ENCODE assay signal across 16 cellular contexts in genomic region chr9:33211695-33212393, GRCh38. TPM values are rescaled to one million over a fixed set of nuclear protein-coding genes. Genes with fewer than 3 reads are reported as not detected.
DNase-seq lines count a peak whose midpoint lies in the region; ATAC-seq and TF ChIP-seq lines count a peak whose summit lies in the region.
"Had no signal": no experiment of that assay in that cellular context is flagged by ENCODE, and none has a peak within 500 bp of the region (broad histone marks: within the 10 kb centered on the region; RNA-seq: fewer than 3 reads in every experiment).

No MANE protein-coding gene starts in this region.

- H2AFZ ChIP-seq in neural progenitor cell (replicated peaks) = peak overlapping the region; percentile 96

- H3K9me3 ChIP-seq in neural progenitor cell (ENCODE audit: low read depth) = no peaks in the 10 kb centered on the region
- H3K9me3 ChIP-seq: heart left ventricle had no signal

- H3K4me1 Mint-ChIP-seq in neural progenitor cell = no peaks in the 10 kb centered on the region
- H3K4me1 Mint-ChIP-seq: CD8-positive, alpha-beta memory T cell; naive B cell had no signal

- H3K4me1 ChIP-seq in neural progenitor cell = peaks cover 6% of the 10 kb centered on the region
- H3K4me1 ChIP-seq: heart left ventricle had no signal

- peak; percentile 4 for TF ChIP-seq CTCF in epithelial cell of proximal tubule (conservative IDR thresholded peaks at IDR 0.05; ENCODE audit: low read depth, low read length)
- TF ChIP-seq CTCF in neural progenitor cell (IDR thresholded peaks at IDR 0.05) = no peak

- no peak overlapping the region for H3K27ac Mint-ChIP-seq in neural progenitor cell
- H3K27ac Mint-ChIP-seq: CD8-positive, alpha-beta memory T cell had no signal

- peak; percentile 26 for DNase-seq in EL
- peak; percentile 73 for DNase-seq in NCI-H82 (lab: John Stamatoyannopoulos, UW)
- no peak for DNase-seq in epithelial cell of proximal tubule (ENCODE audit: low read depth)
- DNase-seq in neural progenitor cell (ENCODE audit: low spot score) = peak; percentile 51
- no peak for DNase-seq in foreskin melanocyte
- DNase-seq in midbrain (lab: John Stamatoyannopoulos, UW) = no peak
- no peak for DNase-seq in stimulated activated CD4-positive, alpha-beta T cell treated with anti-CD3 and anti-CD28 coated beads, Interleukin-2, amount 100 ng/mL, for 48 hours
- DNase-seq: activated effector memory CD4-positive, alpha-beta T cell treated with anti-CD3 and anti-CD28 coated beads, Interleukin-2, amount 50 U/mL, for 16 hours; CD8-positive, alpha-beta memory T cell; heart left ventricle; naive B cell; NCI-H1694 treated with DMSO at 0.1 percent for 48 hours; stimulated activated naive CD4-positive, alpha-beta T cell treated with Interleukin-2 at 50 U/mL for 16 hours had no signal

- no peak overlapping the region for H3K4me3 ChIP-seq in epithelial cell of proximal tubule (ENCODE audit: low read depth, low read length)
- no peak overlapping the region for H3K4me3 ChIP-seq in neural progenitor cell
- H3K4me3 ChIP-seq: heart left ventricle had no signal

- H3K36me3 ChIP-seq in neural progenitor cell = no peaks in the 10 kb centered on the region
- H3K36me3 ChIP-seq: heart left ventricle had no signal

- no peak for ATAC-seq in HG03378 (IDR thresholded peaks at IDR 0.05; ENCODE audit: unreplicated experiment)

- H3K27ac ChIP-seq in neural progenitor cell = no peak overlapping the region
- H3K27ac ChIP-seq: heart left ventricle, HL-60 had no signal

- H4K20me1 ChIP-seq in neural progenitor cell (ENCODE audit: low read depth) = no peaks in the 10 kb centered on the region

- peaks cover 11% of the 10 kb centered on the region for H3K27me3 ChIP-seq in neural progenitor cell
- H3K27me3 ChIP-seq: heart left ventricle had no signal

- no peak overlapping the region for H3K9ac ChIP-seq in neural progenitor cell

- H3K4me3 Mint-ChIP-seq in neural progenitor cell = no peak overlapping the region
- H3K4me3 Mint-ChIP-seq: CD8-positive, alpha-beta memory T cell had no signal

- peak overlapping the region; percentile 47 for H3K4me2 ChIP-seq in neural progenitor cell

- no peaks in the 10 kb centered on the region for H3K36me3 Mint-ChIP-seq in neural progenitor cell
- H3K36me3 Mint-ChIP-seq: CD8-positive, alpha-beta memory T cell; naive B cell had no signal

- no peaks in the 10 kb centered on the region for H3K79me2 ChIP-seq in neural progenitor cell (ENCODE audit: low read depth)

- no peaks in the 10 kb centered on the region for H3K9me3 Mint-ChIP-seq in neural progenitor cell
- H3K9me3 Mint-ChIP-seq: CD8-positive, alpha-beta memory T cell; naive B cell had no signal

- H3K27me3 Mint-ChIP-seq in neural progenitor cell (ENCODE audit: insufficient read depth, low read depth) = peaks cover 6% of the 10 kb centered on the region

- H3F3A ChIP-seq in neural progenitor cell (ENCODE audit: low read depth) = peaks cover 5% of the 10 kb centered on the region

RNA-seq across cellular contexts. Expression of gene SPINK4, which starts 28.1 kb away (rescaled TPM):
- not detected in 2 replicates for total RNA-seq in epithelial cell of proximal tubule
- total RNA-seq in neural progenitor cell (ENCODE audit: low replicate concordance) = not detected in 2 replicates
- total RNA-seq: CD8-positive, alpha-beta memory T cell; heart left ventricle; RPMI7951 had no signal

RNA-seq across cellular contexts. Expression of gene B4GALT1, which starts 44.7 kb away (rescaled TPM):
- total RNA-seq in epithelial cell of proximal tubule = 44.5 and 60.7 TPM in 2 replicates
- total RNA-seq in neural progenitor cell (ENCODE audit: low replicate concordance) = 7.3 and 7.5 TPM in 2 replicates

RNA-seq across cellular contexts. Expression of gene BAG1, which starts 52.7 kb away (rescaled TPM):
- total RNA-seq in epithelial cell of proximal tubule (33.7 and 38.5 TPM in 2 replicates), neural progenitor cell (ENCODE audit: low replicate concordance) (44.3 and 49.2 TPM in 2 replicates)

RNA-seq across cellular contexts. Expression of gene CHMP5, which starts 53.0 kb away (rescaled TPM):
- total RNA-seq in epithelial cell of proximal tubule = 64.0 and 76.7 TPM in 2 replicates
- 74.9 and 135 TPM in 2 replicates for total RNA-seq in neural progenitor cell (ENCODE audit: low replicate concordance)

Comparison
In these comparisons a context has a peak if more than half of its experiments do, and no peak if none do; other contexts are left out.
1. DNase-seq: peak in EL (single experiment), NCI-H82 (single experiment) and neural progenitor cell (single experiment); none in epithelial cell of proximal tubule (single experiment), foreskin melanocyte (single experiment), midbrain (single experiment) and stimulated activated CD4-positive, alpha-beta T cell treated with anti-CD3 and anti-CD28 coated beads, Interleukin-2, amount 100 ng/mL, for 48 hours (0 of 2).